Comparison of ENCODE assay signal across 28 cellular contexts in genomic region chrX:109928596-109929335, GRCh38.
"Had no signal": no experiment of that assay in that cellular context is flagged by ENCODE, and none has a peak within 500 bp of the region (broad histone marks: within the 10 kb centered on the region; RNA-seq: fewer than 3 reads in every experiment).

No MANE protein-coding gene starts in this region.

- ATAC-seq: activated naive CD4-positive, alpha-beta T cell treated with anti-CD3 and anti-CD28 coated beads, Interleukin-2, amount 50 U/mL, for 72 hours; effector memory CD8-positive, alpha-beta T cell; natural killer cell; right lobe of liver; stimulated activated effector memory CD8-positive, alpha-beta T cell treated with anti-CD3 and anti-CD28 coated beads, Interleukin-12 subunit alpha, Interleukin-12 subunit beta, amount 100 ng/mL, for 72 hours had no signal

- H3K36me3 Mint-ChIP-seq: activated naive CD4-positive, alpha-beta T cell treated with anti-CD3 and anti-CD28 coated beads, Interleukin-2, amount 50 U/mL, for 72 hours; immature natural killer cell; natural killer cell; stimulated activated effector memory CD8-positive, alpha-beta T cell treated with anti-CD3 and anti-CD28 coated beads, Interleukin-12 subunit alpha, Interleukin-12 subunit beta, amount 100 ng/mL, for 72 hours had no signal

- H3K27ac Mint-ChIP-seq: activated CD4-positive, alpha-beta memory T cell treated with anti-CD3 and anti-CD28 coated beads, Interleukin-2, amount 10 ng/mL, durations not matched to agents 7 days and 5 days; activated naive CD4-positive, alpha-beta T cell treated with anti-CD3 and anti-CD28 coated beads, Interleukin-2, amount 50 U/mL, for 72 hours; activated T-helper 1 cell treated with anti-CD3 and anti-CD28 coated beads, Interleukin-12 subunit alpha, Interleukin-12 subunit beta, Interleukin-2, Interleukin-4 antibody, amounts not matched to agents 30 ng/mL and 10 ng/mL and 1 ng/mL, durations not matched to agents 14 hours and 24 hours and 36 hours; effector memory CD8-positive, alpha-beta T cell; immature natural killer cell; natural killer cell; stimulated activated effector memory CD8-positive, alpha-beta T cell treated with anti-CD3 and anti-CD28 coated beads, Interleukin-12 subunit alpha, Interleukin-12 subunit beta, amount 100 ng/mL, for 72 hours; T-helper 1 cell treated with Interleukin-12 subunit alpha and Interleukin-12 subunit beta and Interleukin-4 antibody, amounts not matched to agents 30 μg/mL and 1 μg/mL, for 36 hours had no signal

- H3K27ac ChIP-seq: ascending aorta, brain microvascular endothelial cell, colonic mucosa, esophagus squamous epithelium, hepatocyte, ovary, prostate gland, right lobe of liver, stomach, suprapubic skin, transverse colon, uterus had no signal

- H3K4me1 Mint-ChIP-seq: central memory CD8-positive, alpha-beta T cell; immature natural killer cell; natural killer cell had no signal

- H3K4me1 ChIP-seq: ascending aorta, colonic mucosa, esophagus squamous epithelium, prostate gland, right lobe of liver, stomach, suprapubic skin, transverse colon, uterus had no signal

- H3K4me3 ChIP-seq: ascending aorta, colonic mucosa, dorsolateral prefrontal cortex, esophagus squamous epithelium, hepatocyte, ovary, prostate gland, right lobe of liver, stomach, suprapubic skin, transverse colon, uterus had no signal

- H3K27me3 Mint-ChIP-seq: activated CD4-positive, alpha-beta memory T cell treated with anti-CD3 and anti-CD28 coated beads, Interleukin-2, amount 10 ng/mL, durations not matched to agents 7 days and 5 days; central memory CD8-positive, alpha-beta T cell; effector memory CD8-positive, alpha-beta T cell had no signal

- H3K4me3 Mint-ChIP-seq: activated CD4-positive, alpha-beta memory T cell treated with anti-CD3 and anti-CD28 coated beads, Interleukin-2, amount 10 ng/mL, durations not matched to agents 7 days and 5 days; activated T-helper 1 cell treated with anti-CD3 and anti-CD28 coated beads, Interleukin-12 subunit alpha, Interleukin-12 subunit beta, Interleukin-2, Interleukin-4 antibody, amounts not matched to agents 30 ng/mL and 10 ng/mL and 1 ng/mL, durations not matched to agents 14 hours and 24 hours and 36 hours; central memory CD8-positive, alpha-beta T cell; effector memory CD8-positive, alpha-beta T cell; immature natural killer cell; natural killer cell; stimulated activated effector memory CD8-positive, alpha-beta T cell treated with anti-CD3 and anti-CD28 coated beads, Interleukin-12 subunit alpha, Interleukin-12 subunit beta, amount 100 ng/mL, for 72 hours; T-helper 1 cell treated with Interleukin-12 subunit alpha and Interleukin-12 subunit beta and Interleukin-4 antibody, amounts not matched to agents 30 μg/mL and 1 μg/mL, for 36 hours had no signal

- DNase-seq: activated CD4-positive, alpha-beta memory T cell treated with anti-CD3 and anti-CD28 coated beads, Interleukin-2, amount 10 ng/mL, durations not matched to agents 7 days and 5 days; activated CD4-positive, alpha-beta T cell treated with anti-CD3 and anti-CD28 coated beads for 48 hours; activated gamma-delta T cell; brain microvascular endothelial cell; colonic mucosa; dorsolateral prefrontal cortex; effector memory CD8-positive, alpha-beta T cell; esophagus squamous epithelium; immature natural killer cell; kidney glomerular epithelial cell; midbrain; natural killer cell; ovary; right lobe of liver; small intestine; stimulated activated CD4-positive, alpha-beta T cell treated with anti-CD3 and anti-CD28 coated beads, Interleukin-2, amount 100 ng/mL, for 24 hours; stomach; transverse colon; uterus had no signal

- H3K36me3 ChIP-seq: ascending aorta, brain microvascular endothelial cell, colonic mucosa, esophagus squamous epithelium, ovary, prostate gland, right lobe of liver, stomach, suprapubic skin, transverse colon, uterus had no signal

- H3K27me3 ChIP-seq: ascending aorta, brain microvascular endothelial cell, colonic mucosa, esophagus squamous epithelium, hepatocyte, ovary, stomach, suprapubic skin, transverse colon, uterus had no signal

- H3K9me3 Mint-ChIP-seq: activated naive CD4-positive, alpha-beta T cell treated with anti-CD3 and anti-CD28 coated beads, Interleukin-2, amount 50 U/mL, for 72 hours; activated T-helper 1 cell treated with anti-CD3 and anti-CD28 coated beads, Interleukin-12 subunit alpha, Interleukin-12 subunit beta, Interleukin-2, Interleukin-4 antibody, amounts not matched to agents 30 ng/mL and 10 ng/mL and 1 ng/mL, durations not matched to agents 14 hours and 24 hours and 36 hours; central memory CD8-positive, alpha-beta T cell; effector memory CD8-positive, alpha-beta T cell; natural killer cell; stimulated activated effector memory CD8-positive, alpha-beta T cell treated with anti-CD3 and anti-CD28 coated beads, Interleukin-12 subunit alpha, Interleukin-12 subunit beta, amount 100 ng/mL, for 72 hours; T-helper 1 cell treated with Interleukin-12 subunit alpha and Interleukin-12 subunit beta and Interleukin-4 antibody, amounts not matched to agents 30 μg/mL and 1 μg/mL, for 36 hours had no signal

- H3K9me3 ChIP-seq: ascending aorta, colonic mucosa, esophagus squamous epithelium, ovary, prostate gland, right lobe of liver, suprapubic skin, transverse colon, uterus had no signal
